1 cellular context compared by ENCODE assay signal in genomic region chr19:38336638-38337359, GRCh38.
TF ChIP-seq lines count a peak whose summit lies in the region.

No MANE protein-coding gene starts in this region.

TF ChIP-seq in K562, 482 proteins besides CTCF, POLR2A, EP300 and RAD21 (continued from another document and continues in another):
- no peak for TF ChIP-seq ZC3H11A (IDR thresholded peaks at IDR 0.05; ENCODE audit: low read depth, low read length)
- TF ChIP-seq CC2D1A (IDR thresholded peaks at IDR 0.05), result no peak; the same call in 1 of the 2 replicates
- TF ChIP-seq LCOR (CRISPR knock-in tag; IDR thresholded peaks at IDR 0.05), result peak; percentile 39; the same call in 1 of the 2 replicates
- TF ChIP-seq ZNF184 (CRISPR knock-in tag; IDR thresholded peaks at IDR 0.05), result no peak
- TF ChIP-seq MAZ (CRISPR knock-in tag; conservative IDR thresholded peaks at IDR 0.05 in 1 of 2, IDR thresholded peaks at IDR 0.05 in 1 of 2), result peak in 1 of 2 experiments; percentile 21; a peak in 1 of 4 replicates
- no peak for TF ChIP-seq ZBTB5 (IDR thresholded peaks at IDR 0.05)
- no peak for TF ChIP-seq CEBPZ (IDR thresholded peaks at IDR 0.05; ENCODE audit: borderline replicate concordance, low read depth, low read length)
- no peak for TF ChIP-seq RNF2 (IDR thresholded peaks at IDR 0.05)
- TF ChIP-seq DNMT1 (IDR thresholded peaks at IDR 0.05), result peak; percentile 92; the same call in 1 of the 2 replicates
- TF ChIP-seq FOSL1 (tag; conservative IDR thresholded peaks at IDR 0.05), result no peak
- peak; percentile 46; the same call in 1 of the 2 replicates for TF ChIP-seq PHF8 (IDR thresholded peaks at IDR 0.05; ENCODE audit: borderline replicate concordance, low read length)
- TF ChIP-seq CGGBP1 (CRISPR knock-in tag; IDR thresholded peaks at IDR 0.05), result no peak
- TF ChIP-seq ZNF217 (CRISPR knock-in tag; IDR thresholded peaks at IDR 0.05), result no peak
- TF ChIP-seq MAFK (IDR thresholded peaks at IDR 0.05; ENCODE audit: low read length), result no peak
- TF ChIP-seq HDAC1 (IDR thresholded peaks at IDR 0.05), result peak in 1 of 2 experiments; percentile 97; a peak in 2 of 4 replicates
- TF ChIP-seq REST (CRISPR knock-in tag; IDR thresholded peaks at IDR 0.05; ENCODE audit: low read depth), result no peak
- no peak for TF ChIP-seq CHAMP1 (IDR thresholded peaks at IDR 0.05)
- TF ChIP-seq CUX1 (CRISPR knock-in tag; IDR thresholded peaks at IDR 0.05), result no peak
- no peak for TF ChIP-seq MAFF (IDR thresholded peaks at IDR 0.05; ENCODE audit: low read length)
- no peak for TF ChIP-seq HDAC3 (IDR thresholded peaks at IDR 0.05; ENCODE audit: borderline replicate concordance, partially characterized antibody)
- no peak for TF ChIP-seq CTCFL (IDR thresholded peaks at IDR 0.05; ENCODE audit: borderline replicate concordance, insufficient read depth, low read depth, low read length, poor library complexity, severe bottlenecking)
- no peak for TF ChIP-seq TAF9B (IDR thresholded peaks at IDR 0.05; ENCODE audit: partially characterized antibody)
- no peak for TF ChIP-seq ADNP (tag; IDR thresholded peaks at IDR 0.05)
- no peak for TF ChIP-seq ZBTB34 (CRISPR knock-in tag; IDR thresholded peaks at IDR 0.05)
- no peak for TF ChIP-seq ZBTB49 (CRISPR knock-in tag; IDR thresholded peaks at IDR 0.05; ENCODE audit: borderline replicate concordance)
- TF ChIP-seq FOXJ2 (tag; IDR thresholded peaks at IDR 0.05), result no peak; the same call in 1 of the 2 replicates
- TF ChIP-seq ARNT (IDR thresholded peaks at IDR 0.05), result 0 out of 4 replicates have a peak, but pooled peaks of 1 of the 2 experiments have one; percentile 22
- no peak for TF ChIP-seq ZNF785 (CRISPR knock-in tag; IDR thresholded peaks at IDR 0.05)
- TF ChIP-seq ZNF274 (IDR thresholded peaks at IDR 0.05; ENCODE audit: borderline replicate concordance, low read depth, low read length), result no peak
- TF ChIP-seq GTF2F1 (IDR thresholded peaks at IDR 0.05; ENCODE audit: low read depth, low read length), result no peak
- peak; percentile 97 for TF ChIP-seq LARP7 (IDR thresholded peaks at IDR 0.05)
- TF ChIP-seq MTA1 (IDR thresholded peaks at IDR 0.05; ENCODE audit: borderline replicate concordance), result peak; percentile 51; the same call in 1 of the 2 replicates
- no peak for TF ChIP-seq RFX7 (CRISPR knock-in tag; IDR thresholded peaks at IDR 0.05)
- TF ChIP-seq BRD4 (IDR thresholded peaks at IDR 0.05), result no peak
